8 cellular contexts compared by ENCODE assay signal in the genomic region with DNA sequence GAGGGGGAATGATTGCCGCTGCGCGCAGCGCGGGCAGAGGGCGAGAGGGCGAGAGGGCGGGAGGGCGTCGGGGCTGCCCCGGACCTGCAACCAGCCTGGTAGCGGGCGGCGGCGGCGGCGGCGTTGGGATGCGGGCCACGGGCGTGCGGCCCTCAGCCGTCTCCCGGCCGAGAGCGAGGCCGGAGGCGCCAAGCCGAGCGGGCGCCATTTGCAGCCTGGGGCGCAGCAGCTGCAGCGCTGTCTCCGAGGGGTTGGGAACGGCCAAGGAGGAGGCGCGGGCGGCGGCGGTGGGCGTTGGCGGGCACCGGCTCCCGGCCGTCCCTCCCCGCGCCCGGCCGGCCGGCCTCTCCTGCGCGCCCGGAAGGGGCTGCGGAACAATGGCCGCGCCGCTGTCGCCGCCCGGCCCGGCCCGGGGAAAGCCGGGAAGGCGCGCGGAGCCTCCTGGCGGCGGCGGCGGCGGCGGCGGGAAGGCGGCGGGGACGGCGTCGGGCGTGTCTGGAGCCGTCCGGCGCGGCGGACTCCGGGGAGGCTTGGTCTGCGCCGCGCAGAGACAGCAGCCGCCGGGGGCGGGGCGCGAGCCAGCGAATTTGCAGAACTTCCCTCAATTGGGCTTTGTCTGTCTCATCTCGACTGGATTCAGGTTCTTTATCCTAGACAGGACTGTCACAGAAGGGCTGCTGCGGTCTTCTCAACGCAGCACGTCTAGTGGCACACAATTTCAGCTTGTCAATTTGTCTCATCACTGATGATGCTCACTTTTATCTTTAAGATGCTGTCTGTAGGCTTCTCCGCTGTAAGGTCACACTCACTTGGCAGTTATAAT. TPM values are rescaled to one million over a fixed set of nuclear protein-coding genes. Genes with fewer than 3 reads are reported as not detected.
DNase-seq lines count a peak whose midpoint lies in the region; ATAC-seq and TF ChIP-seq lines count a peak whose summit lies in the region.

No MANE protein-coding gene starts in this region.

- H3K9me3 ChIP-seq in muscle layer of duodenum (ENCODE audit: control insufficient read depth in 1 of 2, low read length in 2 of 2) (no peaks in the 10 kb centered on the region), testis (no peaks in the 10 kb centered on the region)

- H3K27ac ChIP-seq in muscle layer of duodenum (ENCODE audit: low read length) (no peak overlapping the region), testis (peak overlapping the region; percentile 95 to 99)

- WGBS in testis, 2 donors: 0 to 8% methylated on average over 6 to 70 of the region's 99 CpGs

- DNase-seq in DMS79 (lab: John Stamatoyannopoulos, UW) (peak; percentile 37), NCI-H345 treated with DMSO at 0.1 percent for 48 hours (lab: John Stamatoyannopoulos, UW; ENCODE audit: unreplicated experiment) (peak; percentile 48), fibroblast of mammary gland (ENCODE audit: low read depth) (peak; percentile 48), testis (peak; percentile 78), NAMALWA (ENCODE audit: low spot score) (no peak)
- DNase-seq in activated T-cell treated with anti-CD3 and anti-CD28 coated beads, Interleukin-2, amount 50 U/mL, for 1 hour: peak; percentile 26

- H3K4me1 ChIP-seq in muscle layer of duodenum (ENCODE audit: control insufficient read depth in 1 of 2, insufficient read depth in 2 of 2, low read length in 2 of 2): no peaks in the 10 kb centered on the region
- H3K4me1 ChIP-seq in testis: peaks cover 18% of the 10 kb centered on the region

- peak; percentile 59 for ATAC-seq in HG02610 (IDR thresholded peaks at IDR 0.05; ENCODE audit: unreplicated experiment)

- no peak for TF ChIP-seq POLR2A in testis (IDR thresholded peaks at IDR 0.05)

- H3K27me3 ChIP-seq in muscle layer of duodenum (ENCODE audit: low read depth, low read length) (no peaks in the 10 kb centered on the region), testis (no peaks in the 10 kb centered on the region)

- TF ChIP-seq CTCF in fibroblast of mammary gland (conservative IDR thresholded peaks at IDR 0.05; ENCODE audit: control insufficient read depth, insufficient read depth, low read depth, low read length): no peak
- peak in 2 of 3 experiments; percentile 27 to 46 for TF ChIP-seq CTCF in testis (IDR thresholded peaks at IDR 0.05)

- intact Hi-C loops in testis (cut with DNase I; ENCODE audit: low total_unique reads): no loop called here

- H3K4me3 ChIP-seq in fibroblast of mammary gland (ENCODE audit: control insufficient read depth, low read depth, low read length) (peak overlapping the region; percentile 63), muscle layer of duodenum (ENCODE audit: low read depth in 1 of 2, low read length in 2 of 2) (peak overlapping the region; percentile 70 to 75), testis (peak overlapping the region; percentile 73 to 80)

- H3K36me3 ChIP-seq in muscle layer of duodenum (ENCODE audit: control insufficient read depth in 1 of 2, insufficient read depth in 2 of 2, low read length in 2 of 2) (no peaks in the 10 kb centered on the region), testis (ENCODE audit: low read depth, missing control alignments) (no peaks in the 10 kb centered on the region)

RNA-seq across cellular contexts. Expression of a gene that starts 35.7 kb away (rescaled TPM):
- total RNA-seq in testis: under 1 TPM; 0.50 to 0.55 TPM
- 0.21 TPM for polyA plus RNA-seq in testis (ENCODE audit: insufficient read depth, low read depth, low replicate concordance)

RNA-seq across cellular contexts. Expression of a gene that starts 38.6 kb away (rescaled TPM):
- 10 to 100 TPM in 1 of 2 donors, 1 to 10 TPM in 1; 6.4 to 10.6 TPM for total RNA-seq in testis
- 5.6 TPM for polyA plus RNA-seq in testis (ENCODE audit: insufficient read depth, low read depth, low replicate concordance)
